ENCODE assay signal across 14 cellular contexts in the genomic region with DNA sequence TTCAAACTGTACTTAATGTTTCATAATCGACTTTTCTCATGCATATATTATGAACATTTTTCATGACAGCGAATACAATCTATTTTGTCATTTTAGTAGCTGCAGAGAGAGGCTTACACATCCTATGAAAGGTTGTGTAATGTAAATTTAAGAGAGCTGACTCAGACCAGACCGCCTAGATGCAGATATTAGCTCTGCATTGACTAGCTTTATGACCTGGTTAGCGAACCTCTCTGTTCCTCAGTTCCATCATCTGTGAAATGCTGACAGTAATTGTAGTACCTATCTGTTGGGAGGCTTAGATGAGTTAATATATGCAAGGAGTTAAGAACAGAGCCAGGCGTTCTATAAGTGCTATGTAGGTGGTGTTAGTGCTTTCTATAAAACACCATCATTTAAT.
DNase-seq lines count a peak whose midpoint lies in the region; ATAC-seq lines count a peak whose summit lies in the region.
"Had no signal": no experiment of that assay in that cellular context is flagged by ENCODE, and none has a peak within 500 bp of the region (broad histone marks: within the 10 kb centered on the region; RNA-seq: fewer than 3 reads in every experiment).

No MANE protein-coding gene starts in this region.

- peaks cover 5 to 7% of the 10 kb centered on the region in 2 donors for H3K36me3 Mint-ChIP-seq in activated T-cell treated with anti-CD3 and anti-CD28 coated beads, Interleukin-2, amount 50 U/mL, for 72 hours (ENCODE audit: insufficient read depth in 2 of 2)
- H3K36me3 Mint-ChIP-seq in stimulated activated naive B cell treated with anti-CD40 and anti-IgM and Interleukin-4, amounts not matched to agents 10 μg/mL and 1 μg/mL and 100 μg/mL, for 72 hours, result no peaks in the 10 kb centered on the region

- no peaks in the 10 kb centered on the region for H3K27me3 Mint-ChIP-seq in activated T-cell treated with anti-CD3 and anti-CD28 coated beads, Interleukin-2, amount 50 U/mL, for 72 hours (ENCODE audit: low read depth)
- no peaks in the 10 kb centered on the region for H3K27me3 Mint-ChIP-seq in stimulated activated naive B cell treated with anti-CD40 and anti-IgM and Interleukin-4, amounts not matched to agents 10 μg/mL and 1 μg/mL and 100 μg/mL, for 72 hours
- H3K27me3 Mint-ChIP-seq: CD4-positive, alpha-beta memory T cell had no signal

- peak in 1 of 2 donors; percentile 68 for ATAC-seq in activated T-cell treated with anti-CD3 and anti-CD28 coated beads, Interleukin-2, amount 50 U/mL, for 72 hours (replicated peaks in 1 of 2)
- peak; percentile 33 to 42 for ATAC-seq in stimulated activated naive B cell treated with anti-CD40 and anti-IgM and Interleukin-4, amounts not matched to agents 10 μg/mL and 1 μg/mL and 100 μg/mL, for 72 hours (replicated peaks)
- ATAC-seq: A549, GM12878 had no signal

- H3K9me3 Mint-ChIP-seq in activated T-cell treated with anti-CD3 and anti-CD28 coated beads, Interleukin-2, amount 50 U/mL, for 72 hours, result peaks cover 0 to 2% of the 10 kb centered on the region in 2 donors
- H3K9me3 Mint-ChIP-seq in stimulated activated naive B cell treated with anti-CD40 and anti-IgM and Interleukin-4, amounts not matched to agents 10 μg/mL and 1 μg/mL and 100 μg/mL, for 72 hours, result no peaks in the 10 kb centered on the region
- H3K9me3 Mint-ChIP-seq: H9 had no signal

- H3K4me3 Mint-ChIP-seq in activated T-cell treated with anti-CD3 and anti-CD28 coated beads, Interleukin-2, amount 50 U/mL, for 72 hours, result no peak overlapping the region
- H3K4me3 Mint-ChIP-seq in stimulated activated naive B cell treated with anti-CD40 and anti-IgM and Interleukin-4, amounts not matched to agents 10 μg/mL and 1 μg/mL and 100 μg/mL, for 72 hours, result no peak overlapping the region
- H3K4me3 Mint-ChIP-seq: CD4-positive, alpha-beta memory T cell; H9 had no signal

- DNase-seq in activated T-cell treated with anti-CD3 and anti-CD28 coated beads, Interleukin-2, amount 50 U/mL, for 72 hours, result no peak
- no peak for DNase-seq in activated T-cell treated with anti-CD3 and anti-CD28 coated beads, Interleukin-2, amount 50 U/mL, for 48 hours
- DNase-seq in NOMO-1 treated with DMSO at 0.1 percent for 48 hours (lab: John Stamatoyannopoulos, UW; ENCODE audit: unreplicated experiment), result peak; percentile 55
- peak; percentile 37 for DNase-seq in amniotic epithelial cell (ENCODE audit: low read depth)
- DNase-seq in stimulated activated naive B cell treated with anti-CD40 and anti-IgM and Interleukin-4, amounts not matched to agents 10 μg/mL and 1 μg/mL and 100 μg/mL, for 72 hours, result no peak
- DNase-seq in NCI-H510A (lab: John Stamatoyannopoulos, UW), result no peak
- DNase-seq in NCI-H1694 (lab: John Stamatoyannopoulos, UW), result no peak
- DNase-seq: BE2C; CD4-positive, alpha-beta memory T cell; DMS79; GOT3; H9 had no signal

- H3K27ac Mint-ChIP-seq in activated T-cell treated with anti-CD3 and anti-CD28 coated beads, Interleukin-2, amount 50 U/mL, for 72 hours, result peak overlapping the region; percentile 54
- peak overlapping the region; percentile 57 for H3K27ac Mint-ChIP-seq in stimulated activated naive B cell treated with anti-CD40 and anti-IgM and Interleukin-4, amounts not matched to agents 10 μg/mL and 1 μg/mL and 100 μg/mL, for 72 hours
- H3K27ac Mint-ChIP-seq: CD4-positive, alpha-beta memory T cell; H9 had no signal

- H3K4me1 Mint-ChIP-seq in activated T-cell treated with anti-CD3 and anti-CD28 coated beads, Interleukin-2, amount 50 U/mL, for 72 hours (ENCODE audit: low read depth), result peaks cover 61% of the 10 kb centered on the region
- peaks cover 17 to 40% of the 10 kb centered on the region in 2 donors for H3K4me1 Mint-ChIP-seq in stimulated activated naive B cell treated with anti-CD40 and anti-IgM and Interleukin-4, amounts not matched to agents 10 μg/mL and 1 μg/mL and 100 μg/mL, for 72 hours

Comparison
In these comparisons a context has a peak if more than half of its experiments do, and no peak if none do; other contexts are left out.
1. DNase-seq: peak in NOMO-1 treated with DMSO at 0.1 percent for 48 hours (single experiment) and amniotic epithelial cell (single experiment); none in activated T-cell treated with anti-CD3 and anti-CD28 coated beads, Interleukin-2, amount 50 U/mL, for 72 hours (0 of 2), activated T-cell treated with anti-CD3 and anti-CD28 coated beads, Interleukin-2, amount 50 U/mL, for 48 hours (0 of 2), stimulated activated naive B cell treated with anti-CD40 and anti-IgM and Interleukin-4, amounts not matched to agents 10 μg/mL and 1 μg/mL and 100 μg/mL, for 72 hours (single experiment), NCI-H510A (single experiment) and NCI-H1694 (single experiment).